ENCODE assay signal across 23 cellular contexts in the genomic region with DNA sequence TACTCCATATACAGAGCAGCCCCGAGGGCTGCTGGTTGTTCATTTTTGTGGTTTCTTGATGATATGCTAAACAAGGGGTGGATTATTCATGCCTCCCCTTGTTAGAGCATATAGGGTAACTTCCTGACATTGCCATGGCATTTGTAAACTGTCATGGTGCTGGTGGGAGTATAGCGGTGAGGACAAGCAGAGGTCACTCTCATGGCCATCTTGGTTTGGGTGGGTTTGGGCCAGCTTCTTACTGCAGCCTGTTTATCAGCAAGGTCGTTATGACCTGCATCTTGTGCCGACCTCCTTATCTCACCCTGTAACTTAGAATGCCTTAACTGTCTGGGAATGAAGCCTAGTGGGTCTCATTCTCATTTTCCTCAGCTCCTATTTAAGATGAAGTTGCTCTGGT. TPM values are rescaled to one million over a fixed set of nuclear protein-coding genes. Genes with fewer than 3 reads are reported as not detected.
DNase-seq lines count a peak whose midpoint lies in the region; ATAC-seq, FAIRE-seq and TF ChIP-seq lines count a peak whose summit lies in the region.
"Had no signal": no experiment of that assay in that cellular context is flagged by ENCODE, and none has a peak within 500 bp of the region (broad histone marks: within the 10 kb centered on the region; RNA-seq: fewer than 3 reads in every experiment).

No MANE protein-coding gene starts in this region.

- no peaks in the 10 kb centered on the region for H3K4me1 Mint-ChIP-seq in effector memory CD8-positive, alpha-beta T cell (ENCODE audit: low read depth in 2 of 2)
- H3K4me1 Mint-ChIP-seq: CD4-positive, CD25-positive, alpha-beta regulatory T cell; stimulated activated effector memory CD8-positive, alpha-beta T cell treated with anti-CD3 and anti-CD28 coated beads, Interleukin-12 subunit alpha, Interleukin-12 subunit beta, amount 100 ng/mL, for 72 hours had no signal

- H3K36me3 Mint-ChIP-seq in effector memory CD8-positive, alpha-beta T cell (ENCODE audit: insufficient read depth), result no peaks in the 10 kb centered on the region
- H3K36me3 Mint-ChIP-seq: CD4-positive, CD25-positive, alpha-beta regulatory T cell; stimulated activated effector memory CD8-positive, alpha-beta T cell treated with anti-CD3 and anti-CD28 coated beads, Interleukin-12 subunit alpha, Interleukin-12 subunit beta, amount 100 ng/mL, for 72 hours had no signal

- H2BK5ac ChIP-seq in H1 (ENCODE audit: low read depth, low read length), result no peak overlapping the region
- peak overlapping the region; percentile 89 for H2BK5ac ChIP-seq in trophoblast cell (ENCODE audit: low read depth, low read length, poor library complexity)

- H3K4me3 Mint-ChIP-seq in effector memory CD8-positive, alpha-beta T cell, result no peak overlapping the region
- H3K4me3 Mint-ChIP-seq: CD4-positive, CD25-positive, alpha-beta regulatory T cell; stimulated activated effector memory CD8-positive, alpha-beta T cell treated with anti-CD3 and anti-CD28 coated beads, Interleukin-12 subunit alpha, Interleukin-12 subunit beta, amount 100 ng/mL, for 72 hours had no signal

- DNase-seq in H4 (ENCODE audit: low spot score) (peak; percentile 23), PC-9 (no peak), H1 (ENCODE audit: low read depth in 1 of 2, low spot score in 2 of 2) (no peak), trophoblast cell (peak; percentile 88 to 96), HEK293T (ENCODE audit: extremely low spot score) (no peak)
- DNase-seq in effector memory CD8-positive, alpha-beta T cell, result no peak
- DNase-seq: activated gamma-delta T cell treated with Interleukin-2 at 50 U/mL for 16 hours; activated T-cell treated with anti-CD3 and anti-CD28 coated beads, Interleukin-2, amount 50 U/mL, for 1 hour; CD4-positive, CD25-positive, alpha-beta regulatory T cell; cortex of kidney; DMS 273 treated with DMSO at 0.1 percent for 48 hours; left ventricle myocardium superior; NCI-H1417; stimulated activated CD4-positive, alpha-beta T cell treated with anti-CD3 and anti-CD28 coated beads, Interleukin-1b, Interleukin-23, amount 100 ng/mL, for 48 hours; T1000 had no signal

- H3K9ac ChIP-seq in H1 (replicated peaks in 1 of 4; ENCODE audit: extremely low read depth in 1 of 4, low read depth in 3 of 4, low read length in 3 of 4) (no peak overlapping the region), trophoblast cell (ENCODE audit: low read length) (no peak overlapping the region)

- CTCF ChIA-PET in PC-9 (lab: Charles Lee), result interaction anchor here (0.8 kb wide), 1 partner anchor 13 kb away, joined by 3 read pairs; no protein-coding TSS in a partner anchor
- CTCF ChIA-PET in H1 (lab: Charles Lee; ENCODE audit: partially characterized antibody), result interaction anchor here (0.6 to 1.4 kb wide), 3 partner anchors 9 to 457 kb away, joined by 3 to 4 read pairs (median 3); no protein-coding TSS in a partner anchor
- CTCF ChIA-PET in HEK293T (lab: Yijun Ruan, JAX), result no interaction called here

- TSS peak; percentile 16 for BruUV-seq in PC-9 (replicated peaks; lab: Mats Ljungman, UMichigan)

- H2AK5ac ChIP-seq in H1 (ENCODE audit: low read depth, low read length) (no peak overlapping the region), trophoblast cell (ENCODE audit: low read length) (no peak overlapping the region)

- H3K27me3 ChIP-seq in PC-9 (ENCODE audit: insufficient read depth, low read depth) (no peaks in the 10 kb centered on the region), H1 (replicated peaks in 1 of 4; ENCODE audit: control insufficient read depth in 3 of 4, extremely low read depth in 1 of 4, insufficient read depth in 3 of 4, low read length in 3 of 4) (no peaks in the 10 kb centered on the region), trophoblast cell (ENCODE audit: insufficient read depth, low read length) (no peaks in the 10 kb centered on the region)

- no peaks in the 10 kb centered on the region; the same call in 1 of the 2 replicates for H3F3A ChIP-seq in PC-9 (ENCODE audit: insufficient read depth, low read depth)

- H3K36me3 ChIP-seq in PC-9 (ENCODE audit: low read depth), result no peaks in the 10 kb centered on the region
- H3K36me3 ChIP-seq in H1 (ENCODE audit: control insufficient read depth in 2 of 4, insufficient read depth in 4 of 4, low read length in 3 of 4), result no peaks in the 10 kb centered on the region
- H3K36me3 ChIP-seq in trophoblast cell (ENCODE audit: control insufficient read depth in 1 of 2, insufficient read depth in 2 of 2, low read length in 2 of 2), result no peaks in the 10 kb centered on the region
- H3K36me3 ChIP-seq: thoracic aorta had no signal

- no peak overlapping the region for H4K91ac ChIP-seq in H1 (replicated peaks; ENCODE audit: insufficient read length, low read length)
- H4K91ac ChIP-seq in trophoblast cell (ENCODE audit: low read depth, low read length), result no peak overlapping the region

- H3K4me2 ChIP-seq in PC-9 (peak overlapping the region; percentile 47), H1 (ENCODE audit: insufficient read depth in 1 of 2, low read depth in 2 of 2, low read length in 2 of 2) (no peak overlapping the region), trophoblast cell (ENCODE audit: low read length) (no peak overlapping the region)

- no peak for TF ChIP-seq CTCF in PC-9 (conservative IDR thresholded peaks at IDR 0.05)
- TF ChIP-seq CTCF in H1 (IDR thresholded peaks at IDR 0.05; ENCODE audit: control extremely low read depth in 1 of 3, insufficient read depth in 1 of 3, low read depth in 1 of 3, low read length in 3 of 3), result no peak

- no peak overlapping the region for H3K4me3 ChIP-seq in PC-9
- no peak overlapping the region for H3K4me3 ChIP-seq in H1 (ENCODE audit: extremely low read depth in 1 of 4, insufficient read depth in 2 of 4, low read depth in 3 of 4, low read length in 4 of 4)
- no peak overlapping the region for H3K4me3 ChIP-seq in trophoblast cell (ENCODE audit: low read depth, low read length)
- H3K4me3 ChIP-seq: thoracic aorta had no signal

- TF ChIP-seq RAD21 in H1 (IDR thresholded peaks at IDR 0.05 in 1 of 2, conservative IDR thresholded peaks at IDR 0.05 in 1 of 2; ENCODE audit: low read depth in 2 of 2, low read length in 2 of 2), result no peak

- no peaks in the 10 kb centered on the region for H3K23me2 ChIP-seq in H1 (ENCODE audit: low read depth, low read length)

- H3K9me3 Mint-ChIP-seq in effector memory CD8-positive, alpha-beta T cell, result peaks cover 10 to 16% of the 10 kb centered on the region in 2 donors

- H2BK15ac ChIP-seq in H1 (ENCODE audit: low read length), result no peak overlapping the region

- H2BK120ac ChIP-seq in H1 (replicated peaks; ENCODE audit: low read depth, low read length), result no peak overlapping the region
- H2BK120ac ChIP-seq in trophoblast cell (ENCODE audit: insufficient read depth, low read length, poor library complexity), result no peak overlapping the region

- H4K8ac ChIP-seq in H1 (ENCODE audit: extremely low read depth, insufficient read depth, low read length) (no peak overlapping the region), trophoblast cell (ENCODE audit: low read depth, low read length) (peak overlapping the region; percentile 0)

- H3K4me1 ChIP-seq in PC-9 (replicated peaks; ENCODE audit: insufficient read depth), result peaks cover 16% of the 10 kb centered on the region
- H3K4me1 ChIP-seq in H1 (replicated peaks in 1 of 4; ENCODE audit: control insufficient read depth in 3 of 4, insufficient read depth in 4 of 4, low read length in 3 of 4), result peaks cover 0 to 3% (median 1%) of the 10 kb centered on the region in 4 experiments; a peak in 1 of 7 replicates
- peaks cover 0 to 7% of the 10 kb centered on the region in 2 experiments for H3K4me1 ChIP-seq in trophoblast cell (ENCODE audit: control insufficient read depth in 1 of 2, insufficient read depth in 2 of 2, low read length in 2 of 2)

- H3K18ac ChIP-seq in H1 (ENCODE audit: extremely low read depth, low read length), result no peak overlapping the region
- no peak overlapping the region for H3K18ac ChIP-seq in trophoblast cell (ENCODE audit: low read length)

- no peak for ATAC-seq in GM21447 (IDR thresholded peaks at IDR 0.05; ENCODE audit: unreplicated experiment)
- no peak for ATAC-seq in effector memory CD8-positive, alpha-beta T cell (replicated peaks)
- ATAC-seq: activated CD4-positive, CD25-positive, alpha-beta regulatory T cell treated with anti-CD3 and anti-CD28 coated beads, Interleukin-2, amount 50 U/mL, for 24 hours; stimulated activated effector memory CD8-positive, alpha-beta T cell treated with anti-CD3 and anti-CD28 coated beads, Interleukin-12 subunit alpha, Interleukin-12 subunit beta, amount 100 ng/mL, for 72 hours had no signal

- WGBS in H1 (ENCODE audit: extremely low coverage in 1 of 2, insufficient coverage in 1 of 2, insufficient read length in 1 of 2, insufficient replicate concordance in 2 of 2, low coverage in 1 of 2, low lambda C conversion rate in 2 of 2, missing lambda C conversion rate in 1 of 2), 2 experiments, result 87% methylated on average over 4 of the region's 4 CpGs; no CpG with 5 or more reads in 1 of the 2 experiments
- WGBS in trophoblast cell (ENCODE audit: extremely low coverage, insufficient coverage, insufficient read length), result no CpG with 5 or more reads among the region's 4 CpGs

- H2AFZ ChIP-seq in PC-9 (no peak overlapping the region), H1 (ENCODE audit: low read length) (no peak overlapping the region), trophoblast cell (ENCODE audit: insufficient read depth, low read length, poor library complexity) (no peak overlapping the region)

- H3K23ac ChIP-seq in H1 (ENCODE audit: insufficient read length) (no peak overlapping the region), trophoblast cell (ENCODE audit: low read length) (no peak overlapping the region)

- H3K79me1 ChIP-seq in H1 (ENCODE audit: low read depth, low read length) (no peaks in the 10 kb centered on the region), trophoblast cell (ENCODE audit: low read length) (peaks cover 19% of the 10 kb centered on the region)

- H3K9me3 ChIP-seq in PC-9 (ENCODE audit: insufficient read depth, low read depth), result peaks cover 18% of the 10 kb centered on the region
- no peaks in the 10 kb centered on the region for H3K9me3 ChIP-seq in H1 (ENCODE audit: insufficient read depth in 2 of 2, low read depth in 1 of 2, low read length in 1 of 2)
- H3K9me3 ChIP-seq in trophoblast cell (ENCODE audit: insufficient read depth, low read depth, low read length), result no peaks in the 10 kb centered on the region
- H3K9me3 ChIP-seq: thoracic aorta had no signal

- FAIRE-seq in H1 (lab: Jason Lieb, UNC), result no peak
- FAIRE-seq: endometrium had no signal

- intact Hi-C loops in PC-9 (cut with micrococcal nuclease; ENCODE audit: unreplicated experiment), result loop anchor here (2.0 to 5.0 kb wide), 2 partner anchors 18 to 62 kb away; no protein-coding TSS in a partner anchor

- H3K56ac ChIP-seq in H1 (replicated peaks; ENCODE audit: insufficient read length, low read depth, low read length), result no peak overlapping the region

- H3K27ac ChIP-seq in PC-9, result peak overlapping the region; percentile 28; the same call in 1 of the 2 replicates
- no peak overlapping the region for H3K27ac ChIP-seq in H1 (ENCODE audit: low read depth, low read length)
- peak overlapping the region; percentile 92 for H3K27ac ChIP-seq in trophoblast cell (ENCODE audit: low read depth, low read length)
- H3K27ac ChIP-seq: thoracic aorta had no signal

- H3K14ac ChIP-seq in H1 (ENCODE audit: insufficient read length) (no peak overlapping the region), trophoblast cell (ENCODE audit: low read length) (peak overlapping the region; percentile 23)

- no peak overlapping the region for H4K12ac ChIP-seq in trophoblast cell (ENCODE audit: low read depth, low read length)

- H3K27me3 Mint-ChIP-seq in effector memory CD8-positive, alpha-beta T cell, result no peaks in the 10 kb centered on the region
- H3K27me3 Mint-ChIP-seq: CD4-positive, CD25-positive, alpha-beta regulatory T cell had no signal

- H2BK20ac ChIP-seq in H1 (ENCODE audit: low read length), result peak overlapping the region; percentile 2; the same call in 1 of the 2 replicates

- POLR2A ChIA-PET in PC-9 (lab: Charles Lee; ENCODE audit: unreplicated experiment) (interaction anchor here (0.7 kb wide), 1 partner anchor 130 kb away, joined by 5 read pairs; no protein-coding TSS in a partner anchor), H1 (lab: Charles Lee; ENCODE audit: partially characterized antibody) (interaction anchor here (1.3 kb wide), 1 partner anchor 11 kb away, joined by 3 read pairs; no protein-coding TSS in a partner anchor), HEK293T (lab: Yijun Ruan, JAX) (no interaction called here)

- TF ChIP-seq EP300 in H1 (IDR thresholded peaks at IDR 0.05; ENCODE audit: borderline replicate concordance in 1 of 2, low read depth in 2 of 2, low read length in 2 of 2), result no peak

- H3K27ac Mint-ChIP-seq in effector memory CD8-positive, alpha-beta T cell, result no peak overlapping the region
- H3K27ac Mint-ChIP-seq: CD4-positive, CD25-positive, alpha-beta regulatory T cell; stimulated activated effector memory CD8-positive, alpha-beta T cell treated with anti-CD3 and anti-CD28 coated beads, Interleukin-12 subunit alpha, Interleukin-12 subunit beta, amount 100 ng/mL, for 72 hours had no signal

- no peak for TF ChIP-seq POLR2A in H1 (IDR thresholded peaks at IDR 0.05; ENCODE audit: control extremely low read depth in 1 of 2, low read depth in 2 of 2, low read length in 2 of 2)

- H2BK12ac ChIP-seq in H1 (ENCODE audit: low read depth, low read length) (peak overlapping the region; percentile 85; the same call in 1 of the 2 replicates), trophoblast cell (ENCODE audit: low read length) (no peak overlapping the region)

- H3K79me2 ChIP-seq in PC-9 (ENCODE audit: low read depth) (no peaks in the 10 kb centered on the region), H1 (ENCODE audit: control insufficient read depth in 1 of 2, insufficient read depth in 2 of 2, low read length in 2 of 2) (no peaks in the 10 kb centered on the region), trophoblast cell (ENCODE audit: control insufficient read depth, insufficient read depth, low read length, poor library complexity) (no peaks in the 10 kb centered on the region)

- H3K4ac ChIP-seq in H1 (replicated peaks; ENCODE audit: insufficient read length, low read depth, low read length), result no peak overlapping the region
- H3K4ac ChIP-seq in trophoblast cell (ENCODE audit: low read depth, low read length), result no peak overlapping the region

- H3K9me2 ChIP-seq in PC-9 (ENCODE audit: insufficient read depth), result no peaks in the 10 kb centered on the region

- no peak overlapping the region for H4K5ac ChIP-seq in H1 (ENCODE audit: insufficient read length, low read depth, low read length)

- no peaks in the 10 kb centered on the region for H4K20me1 ChIP-seq in PC-9 (ENCODE audit: insufficient read depth)
- H4K20me1 ChIP-seq in H1 (replicated peaks in 1 of 2; ENCODE audit: control insufficient read depth in 1 of 2, insufficient read depth in 2 of 2, low read length in 2 of 2), result no peaks in the 10 kb centered on the region

RNA-seq across cellular contexts. Expression of a gene that starts 31.3 kb away (rescaled TPM):
- total RNA-seq in H4 (2014; rRNA removed; shearing (Covaris generic)), result 0.08 TPM in 1 of 2 replicates, not detected in the other
- not detected in 2 replicates for total RNA-seq in PC-9 (2021)
- not detected in 2 replicates for total RNA-seq in H1 (2021; fragmentation: NEBNext Ultra II Directional; extraction: Animal tissue kit (Norgen Biotek cat#: 25700))
- not detected in 2 replicates for polyA plus RNA-seq in H1 (2011; rRNA removed)
- not detected for polyA plus RNA-seq in H1 (2011; cell fraction: cytosol; rRNA removed)
- not detected for polyA plus RNA-seq in H1 (2011; cell fraction: nucleus; rRNA removed)
- not detected in 4 replicates for polyA plus RNA-seq in H1 (2012, experiment 1 of 2)
- polyA plus RNA-seq in H1 (2012, experiment 2 of 2), result not detected
- 0.14 TPM for polyA plus RNA-seq in H1 (2013, experiment 1 of 2)
- polyA plus RNA-seq in H1 (2013, experiment 2 of 2), result 0.06 TPM
- polyA minus RNA-seq in H1 (2011; rRNA and poly(A)+ RNA removed), result 0.39 TPM in 1 of 2 replicates, not detected in the other
- polyA minus RNA-seq in H1 (2011; cell fraction: cytosol; rRNA and poly(A)+ RNA removed), result not detected
- polyA minus RNA-seq in H1 (2011; cell fraction: nucleus; rRNA and poly(A)+ RNA removed), result not detected
- 0.06 and 0.07 TPM in 2 replicates for polyA plus RNA-seq in trophoblast cell (2013)
- total RNA-seq: CD4-positive, CD25-positive, alpha-beta regulatory T cell; left ventricle myocardium superior; posterior vena cava; skeletal muscle tissue; thoracic aorta had no signal
- polyA plus RNA-seq: CD4-positive, CD25-positive, alpha-beta regulatory T cell; neural cell had no signal

Comparison
In these comparisons a context has a peak if more than half of its experiments do, and no peak if none do; other contexts are left out.
1. DNase-seq: peak in H4 (single experiment) and trophoblast cell (2 of 2); none in PC-9 (0 of 2), H1 (0 of 2), effector memory CD8-positive, alpha-beta T cell (0 of 3) and HEK293T (single experiment).